In the genomic region with DNA sequence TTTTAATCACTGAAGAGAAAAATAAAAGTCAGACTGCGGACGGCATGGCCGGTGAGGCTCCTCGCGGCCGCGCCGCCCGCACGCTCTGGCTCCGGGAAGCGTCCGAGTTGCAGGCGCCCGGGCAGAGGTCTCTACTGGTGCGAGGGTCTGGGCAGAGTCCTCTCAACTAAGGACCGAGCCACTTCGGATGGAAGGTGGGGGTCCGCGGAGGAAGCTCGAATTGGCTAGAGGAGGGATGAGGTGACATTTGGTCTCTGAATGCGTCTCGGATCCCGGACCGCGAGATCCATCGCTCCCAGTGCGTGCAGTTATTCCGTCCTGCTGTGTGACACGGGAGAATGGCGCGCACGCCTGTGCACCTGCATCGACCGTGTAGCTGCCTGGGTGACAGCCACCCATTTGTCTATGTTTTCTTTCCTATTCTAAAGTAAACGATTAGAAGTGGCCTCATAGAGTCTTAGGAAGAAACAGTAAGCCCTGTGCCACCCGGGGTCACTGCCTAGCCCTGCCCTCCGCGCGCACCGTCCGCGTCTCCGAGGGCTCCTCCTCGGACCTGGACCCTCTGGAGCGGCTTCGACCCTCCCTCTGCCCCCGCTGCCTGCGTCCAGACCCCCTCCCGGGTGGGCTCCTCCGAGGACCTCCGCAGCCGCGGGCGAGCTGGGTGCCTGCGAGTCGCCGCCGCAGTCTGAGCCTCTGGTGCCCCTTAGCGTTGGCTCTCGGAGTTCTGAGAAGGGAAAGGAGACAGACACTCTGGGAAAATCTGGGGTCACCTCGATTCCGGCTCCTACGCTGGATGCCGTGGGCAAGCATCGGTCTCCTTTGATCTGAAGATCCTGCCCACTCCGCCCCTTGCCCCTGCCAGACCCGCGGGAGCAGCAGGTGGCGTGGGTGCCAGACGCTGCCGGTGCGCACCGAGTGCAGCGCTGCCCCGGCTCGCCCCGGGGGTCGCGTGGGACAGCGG, we compare ENCODE assay signal across 8 cellular contexts.
DNase-seq lines count a peak whose midpoint lies in the region; ATAC-seq, FAIRE-seq and TF ChIP-seq lines count a peak whose summit lies in the region.

No MANE protein-coding gene starts in this region.

- no peaks in the 10 kb centered on the region for H3K4me1 Mint-ChIP-seq in T-helper 1 cell treated with Interleukin-12 subunit alpha and Interleukin-12 subunit beta and Interleukin-4 antibody, amounts not matched to agents 30 μg/mL and 1 μg/mL, for 36 hours (ENCODE audit: low read depth)
- peaks cover 4% of the 10 kb centered on the region for H3K4me1 Mint-ChIP-seq in stimulated activated naive CD8-positive, alpha-beta T cell treated with anti-CD3 and anti-CD28 coated beads, Interleukin-15, Interleukin-2, amounts not matched to agents 100 ng/mL and 50 ng/mL, for 24 hours (ENCODE audit: low read depth)

- 12% methylated on average over 81 of the region's 81 CpGs for WGBS in K562 (ENCODE audit: insufficient coverage, low coverage, missing lambda C conversion rate)

- dilution Hi-C loops in keratinocyte (cut with MboI; ENCODE audit: extremely low pct_ligation_motif_present, low sequenced_read_pairs), result no loop called here

- H3K9ac ChIP-seq in K562 (ENCODE audit: insufficient read depth in 1 of 2, low read depth in 2 of 2, low read length in 2 of 2), result peak overlapping the region; percentile 32 to 86
- H3K9ac ChIP-seq in keratinocyte (ENCODE audit: control insufficient read depth, extremely low read depth, insufficient read depth, low read length), result no peak overlapping the region

- peaks cover 1% of the 10 kb centered on the region for H3K36me3 Mint-ChIP-seq in T-helper 1 cell treated with Interleukin-12 subunit alpha and Interleukin-12 subunit beta and Interleukin-4 antibody, amounts not matched to agents 30 μg/mL and 1 μg/mL, for 36 hours (ENCODE audit: low read depth)
- H3K36me3 Mint-ChIP-seq in stimulated activated naive CD8-positive, alpha-beta T cell treated with anti-CD3 and anti-CD28 coated beads, Interleukin-15, Interleukin-2, amounts not matched to agents 100 ng/mL and 50 ng/mL, for 24 hours (ENCODE audit: low read depth), result no peaks in the 10 kb centered on the region

- peaks cover 18 to 28% of the 10 kb centered on the region in 2 experiments for H3K27me3 ChIP-seq in K562 (ENCODE audit: control insufficient read depth in 2 of 2, insufficient read depth in 2 of 2, low read length in 2 of 2)
- peaks cover 38% of the 10 kb centered on the region for H3K27me3 ChIP-seq in keratinocyte (ENCODE audit: control insufficient read depth, extremely low read depth, insufficient read depth, low read length)

- H4K20me1 ChIP-seq in K562 (replicated peaks; ENCODE audit: control insufficient read depth, insufficient read depth, low read length) (peaks cover 39% of the 10 kb centered on the region), keratinocyte (ENCODE audit: control insufficient read depth, extremely low read depth, insufficient read depth, low read length) (no peaks in the 10 kb centered on the region)

- peaks cover 22 to 31% of the 10 kb centered on the region in 2 experiments; a peak in 4 of 5 replicates for H3K4me1 ChIP-seq in K562 (replicated peaks in 1 of 2; ENCODE audit: control insufficient read depth in 2 of 2, insufficient read depth in 2 of 2, low read length in 2 of 2)
- H3K4me1 ChIP-seq in keratinocyte (ENCODE audit: control insufficient read depth, extremely low read depth, insufficient read depth, low read length), result no peaks in the 10 kb centered on the region

- no peak overlapping the region for H3K27ac Mint-ChIP-seq in T-helper 1 cell treated with Interleukin-12 subunit alpha and Interleukin-12 subunit beta and Interleukin-4 antibody, amounts not matched to agents 30 μg/mL and 1 μg/mL, for 36 hours
- H3K27ac Mint-ChIP-seq in stimulated activated naive CD8-positive, alpha-beta T cell treated with anti-CD3 and anti-CD28 coated beads, Interleukin-15, Interleukin-2, amounts not matched to agents 100 ng/mL and 50 ng/mL, for 24 hours, result no peak overlapping the region

- no peak for TF ChIP-seq POLR2A in K562 (conservative IDR thresholded peaks at IDR 0.05)

- POLR2A ChIA-PET in K562 (lab: Yijun Ruan, JAX), result interaction anchor here (0.6 to 1.9 kb wide), 8 partner anchors 9 to 260 kb away, joined by 3 to 7 read pairs (median 4); no protein-coding TSS in a partner anchor

- peaks cover 5% of the 10 kb centered on the region for H3K9me3 Mint-ChIP-seq in T-helper 1 cell treated with Interleukin-12 subunit alpha and Interleukin-12 subunit beta and Interleukin-4 antibody, amounts not matched to agents 30 μg/mL and 1 μg/mL, for 36 hours
- H3K9me3 Mint-ChIP-seq in stimulated activated naive CD8-positive, alpha-beta T cell treated with anti-CD3 and anti-CD28 coated beads, Interleukin-15, Interleukin-2, amounts not matched to agents 100 ng/mL and 50 ng/mL, for 24 hours, result peaks cover 10% of the 10 kb centered on the region

- peak overlapping the region; percentile 17 for H3K4me3 Mint-ChIP-seq in T-helper 1 cell treated with Interleukin-12 subunit alpha and Interleukin-12 subunit beta and Interleukin-4 antibody, amounts not matched to agents 30 μg/mL and 1 μg/mL, for 36 hours
- H3K4me3 Mint-ChIP-seq in stimulated activated naive CD8-positive, alpha-beta T cell treated with anti-CD3 and anti-CD28 coated beads, Interleukin-15, Interleukin-2, amounts not matched to agents 100 ng/mL and 50 ng/mL, for 24 hours, result peak overlapping the region; percentile 59

- H2AFZ ChIP-seq in K562 (ENCODE audit: low read depth, low read length) (peak overlapping the region; percentile 74), keratinocyte (ENCODE audit: control insufficient read depth, low read length) (no peak overlapping the region)

- TSS peak; percentile 78 for BruUV-seq in K562 (replicated peaks; lab: Mats Ljungman, UMichigan)

- no peak for TF ChIP-seq CTCF in K562 (IDR thresholded peaks at IDR 0.05 in 2 of 3, conservative IDR thresholded peaks at IDR 0.05 in 1 of 3; ENCODE audit: insufficient read depth in 2 of 3, low read depth in 1 of 3, low read length in 3 of 3)
- TF ChIP-seq CTCF in keratinocyte (optimal IDR thresholded peaks at IDR 0.05 in 1 of 3, IDR thresholded peaks at IDR 0.05 in 1 of 3, conservative IDR thresholded peaks at IDR 0.05 in 1 of 3; ENCODE audit: extremely low read depth in 1 of 3, insufficient read depth in 2 of 3, low read length in 3 of 3), result peak in 1 of 3 experiments; percentile 6

- H3K27ac ChIP-seq in K562 (ENCODE audit: extremely low read depth, low read depth, low read length), result no peak overlapping the region; the same call in 2 of the 3 replicates
- no peak overlapping the region for H3K27ac ChIP-seq in keratinocyte (ENCODE audit: control insufficient read depth, insufficient read depth, low read length)

- peaks cover 42% of the 10 kb centered on the region for H3K27me3 Mint-ChIP-seq in T-helper 1 cell treated with Interleukin-12 subunit alpha and Interleukin-12 subunit beta and Interleukin-4 antibody, amounts not matched to agents 30 μg/mL and 1 μg/mL, for 36 hours (ENCODE audit: low read depth)
- H3K27me3 Mint-ChIP-seq in stimulated activated naive CD8-positive, alpha-beta T cell treated with anti-CD3 and anti-CD28 coated beads, Interleukin-15, Interleukin-2, amounts not matched to agents 100 ng/mL and 50 ng/mL, for 24 hours, result peaks cover 64% of the 10 kb centered on the region

- in situ Hi-C loops in K562 (cut with MboI), result no loop called here

- no peak for TF ChIP-seq EP300 in K562 (IDR thresholded peaks at IDR 0.05; ENCODE audit: low read length)

- CTCF ChIA-PET in K562 (lab: Yijun Ruan, JAX; ENCODE audit: low intra/inter-chr PET ratio), result no interaction called here

- no peak for TF ChIP-seq RAD21 in K562 (CRISPR knock-in tag; conservative IDR thresholded peaks at IDR 0.05 in 1 of 2, IDR thresholded peaks at IDR 0.05 in 1 of 2)

- H3K36me3 ChIP-seq in K562 (ENCODE audit: control insufficient read depth, insufficient read depth, low read length), result no peaks in the 10 kb centered on the region
- no peaks in the 10 kb centered on the region for H3K36me3 ChIP-seq in keratinocyte (ENCODE audit: control insufficient read depth in 2 of 2, extremely low read depth in 1 of 2, insufficient read depth in 2 of 2, low read length in 2 of 2)

- H3K4me2 ChIP-seq in K562 (ENCODE audit: insufficient read depth, low read length) (peak overlapping the region; percentile 89), keratinocyte (ENCODE audit: control insufficient read depth, extremely low read depth, insufficient read depth, low read depth, low read length) (peak overlapping the region; percentile 27)

- ATAC-seq in K562, result peak; percentile 75
- ATAC-seq in GM19351 (IDR thresholded peaks at IDR 0.05; ENCODE audit: unreplicated experiment), result no peak
- ATAC-seq in GM18519 (IDR thresholded peaks at IDR 0.05; ENCODE audit: low FRiP score, unreplicated experiment), result no peak

- intact Hi-C loops in K562 (cut with micrococcal nuclease), result loop anchor here (2.0 to 5.0 kb wide), 3 partner anchors 44 to 127 kb away; no protein-coding TSS in a partner anchor

- no peaks in the 10 kb centered on the region for H3K9me3 ChIP-seq in K562 (replicated peaks; ENCODE audit: control insufficient read depth, insufficient read depth, low read depth, low read length)
- H3K9me3 ChIP-seq in keratinocyte (ENCODE audit: control insufficient read depth, low read depth, low read length), result no peaks in the 10 kb centered on the region

- H3K79me2 ChIP-seq in K562 (ENCODE audit: control insufficient read depth, insufficient read depth, low read length) (no peaks in the 10 kb centered on the region), keratinocyte (ENCODE audit: control insufficient read depth, insufficient read depth, low read length) (no peaks in the 10 kb centered on the region)

- no peak for DNase-seq in T-helper 1 cell
- DNase-seq in NCI-H2196 (lab: John Stamatoyannopoulos, UW; ENCODE audit: unreplicated experiment), result peak; percentile 38
- DNase-seq in K562 (ENCODE audit: extremely low read depth in 1 of 4, low spot score in 3 of 4), result peak; percentile 73 to 85 (median 78)
- no peak for DNase-seq in keratinocyte (ENCODE audit: low read depth, low spot score)

- H3K4me3 ChIP-seq in K562 (peak overlapping the region; percentile 48), keratinocyte (ENCODE audit: control insufficient read depth in 2 of 3, extremely low read depth in 1 of 3, insufficient read depth in 2 of 3, low read depth in 1 of 3, low read length in 3 of 3) (no peak overlapping the region)

- H3K9me1 ChIP-seq in K562 (ENCODE audit: control insufficient read depth, insufficient read depth, low read length), result no peaks in the 10 kb centered on the region
- H3K9me1 ChIP-seq in keratinocyte (ENCODE audit: control insufficient read depth, extremely low read depth, insufficient read depth, low read length), result no peaks in the 10 kb centered on the region

- FAIRE-seq in K562 (lab: Jason Lieb, UNC), result no peak
- no peak for FAIRE-seq in keratinocyte (lab: Jason Lieb, UNC)

TF ChIP-seq in K562, 482 proteins besides CTCF, POLR2A, EP300 and RAD21 (continues in another document):
- TF ChIP-seq ERF (CRISPR knock-in tag; IDR thresholded peaks at IDR 0.05) (no peak), MCM2 (IDR thresholded peaks at IDR 0.05; ENCODE audit: low read depth) (no peak), GTF2F1 (IDR thresholded peaks at IDR 0.05; ENCODE audit: low read depth, low read length) (no peak), ZNF274 (IDR thresholded peaks at IDR 0.05; ENCODE audit: borderline replicate concordance, low read depth, low read length) (no peak), SLC30A9 (CRISPR knock-in tag; IDR thresholded peaks at IDR 0.05) (no peak), KDM5B (IDR thresholded peaks at IDR 0.05; ENCODE audit: insufficient replicate concordance, low read depth, low read length) (no peak)

Comparison
In these comparisons a context has a peak if more than half of its experiments do, and no peak if none do; other contexts are left out.
1. DNase-seq: peak in NCI-H2196 (single experiment) and K562 (4 of 4); none in T-helper 1 cell (0 of 5) and keratinocyte (single experiment).